ENCODE assay signal across 19 cellular contexts in the genomic region with DNA sequence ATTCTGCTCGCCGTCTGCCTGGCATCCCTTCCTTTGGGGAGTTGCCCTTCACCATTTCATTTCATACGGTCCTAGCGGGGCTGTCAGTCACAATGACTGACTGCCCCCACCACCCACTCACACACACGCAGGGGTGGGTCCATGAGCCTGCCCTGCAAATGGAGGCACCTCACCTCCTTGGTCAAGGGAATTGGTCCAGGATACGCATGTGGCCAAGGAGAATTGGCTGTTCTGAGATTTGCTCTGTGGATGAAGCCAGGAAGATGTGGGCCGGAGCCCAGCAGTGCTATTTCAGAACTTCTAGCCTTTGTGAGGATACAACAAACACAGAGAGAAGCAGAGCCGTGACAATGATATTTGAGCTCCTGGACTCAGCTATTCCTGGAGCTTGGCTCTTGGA. TPM values are rescaled to one million over a fixed set of nuclear protein-coding genes. Genes with fewer than 3 reads are reported as not detected.
DNase-seq lines count a peak whose midpoint lies in the region; ATAC-seq lines count a peak whose summit lies in the region.
"Had no signal": no experiment of that assay in that cellular context is flagged by ENCODE, and none has a peak within 500 bp of the region (broad histone marks: within the 10 kb centered on the region; RNA-seq: fewer than 3 reads in every experiment).

No MANE protein-coding gene starts in this region.

- no peak for ATAC-seq in left colon

- peak; percentile 86 for DNase-seq in H7
- peak; percentile 91 for DNase-seq in cerebellum (ENCODE audit: low spot score)
- peak; percentile 36 to 55 for DNase-seq in hippocampal formation (lab: John Stamatoyannopoulos, UW)
- peak; percentile 53 for DNase-seq in putamen (ENCODE audit: low spot score)
- DNase-seq in amniotic stem cell (lab: John Stamatoyannopoulos, UW): no peak
- DNase-seq in T-helper 1 cell: no peak
- no peak for DNase-seq in left colon
- DNase-seq in NCI-H1694 treated with DMSO at 0.1 percent for 48 hours (lab: John Stamatoyannopoulos, UW): no peak
- DNase-seq: activated effector memory CD4-positive, alpha-beta T cell treated with anti-CD3 and anti-CD28 coated beads, Interleukin-2, amount 50 U/mL, for 16 hours; Caco-2; erythroblast; GM23248; Kasumi-1; NCI-H1417; stimulated activated naive CD4-positive, alpha-beta T cell treated with Interleukin-2 at 50 U/mL for 16 hours; WERI-Rb-1 had no signal

- H3K27me3 ChIP-seq in H7 (ENCODE audit: control insufficient read depth, insufficient read depth, low read length): no peaks in the 10 kb centered on the region
- H3K27me3 ChIP-seq: hepatocyte, vagina had no signal

- H3K4me3 ChIP-seq in H7 (ENCODE audit: insufficient read depth, low read depth, low read length): no peak overlapping the region
- H3K4me3 ChIP-seq: GM23248, hepatocyte, vagina had no signal

- intact Hi-C loops in left colon (cut with DNase I, micrococcal nuclease): no loop called here

- no peaks in the 10 kb centered on the region for H3K36me3 ChIP-seq in H7 (replicated peaks; ENCODE audit: control insufficient read depth, insufficient read depth, low read length)
- H3K36me3 ChIP-seq: vagina, WERI-Rb-1 had no signal

RNA-seq across cellular contexts. Expression of a gene that starts 17.0 kb away (rescaled TPM):
- total RNA-seq in H7 (2014; rRNA removed; shearing (Covaris generic)): 0.04 TPM in 1 of 2 replicates, not detected in the other
- total RNA-seq in cerebellum (2.3 TPM), left colon (under 1 TPM; 0.56 to 0.73 TPM)
- total RNA-seq: T-helper 1 cell treated with Interleukin-12 subunit alpha and Interleukin-12 subunit beta and Interleukin-4 antibody, amounts not matched to agents 30 ng/mL and 1 ng/mL, for 36 hours had no signal

RNA-seq across cellular contexts. Expression of a gene that starts 41.0 kb away (rescaled TPM):
- 17.8 and 20.9 TPM in 2 replicates for total RNA-seq in H7 (2014; rRNA removed; shearing (Covaris generic))
- total RNA-seq in cerebellum (7.4 TPM), left colon (10 to 100 TPM; 19.0 to 27.7 TPM)
- total RNA-seq: T-helper 1 cell treated with Interleukin-12 subunit alpha and Interleukin-12 subunit beta and Interleukin-4 antibody, amounts not matched to agents 30 ng/mL and 1 ng/mL, for 36 hours had no signal

RNA-seq across cellular contexts. Expression of a gene that starts 46.5 kb away (rescaled TPM):
- total RNA-seq in H7 (2014; rRNA removed; shearing (Covaris generic)): 4.8 and 6.3 TPM in 2 replicates
- 24.4 TPM for total RNA-seq in cerebellum
- 1 to 10 TPM; 1.3 to 1.8 TPM for total RNA-seq in left colon

Comparison
In these comparisons a context has a peak if more than half of its experiments do, and no peak if none do; other contexts are left out.
1. DNase-seq: peak in H7 (single experiment), cerebellum (single experiment), hippocampal formation (2 of 2) and putamen (single experiment); none in amniotic stem cell (single experiment), T-helper 1 cell (0 of 5), left colon (0 of 2) and NCI-H1694 treated with DMSO at 0.1 percent for 48 hours (single experiment).